Comparison of ENCODE assay signal across 8 cellular contexts in the genomic region with DNA sequence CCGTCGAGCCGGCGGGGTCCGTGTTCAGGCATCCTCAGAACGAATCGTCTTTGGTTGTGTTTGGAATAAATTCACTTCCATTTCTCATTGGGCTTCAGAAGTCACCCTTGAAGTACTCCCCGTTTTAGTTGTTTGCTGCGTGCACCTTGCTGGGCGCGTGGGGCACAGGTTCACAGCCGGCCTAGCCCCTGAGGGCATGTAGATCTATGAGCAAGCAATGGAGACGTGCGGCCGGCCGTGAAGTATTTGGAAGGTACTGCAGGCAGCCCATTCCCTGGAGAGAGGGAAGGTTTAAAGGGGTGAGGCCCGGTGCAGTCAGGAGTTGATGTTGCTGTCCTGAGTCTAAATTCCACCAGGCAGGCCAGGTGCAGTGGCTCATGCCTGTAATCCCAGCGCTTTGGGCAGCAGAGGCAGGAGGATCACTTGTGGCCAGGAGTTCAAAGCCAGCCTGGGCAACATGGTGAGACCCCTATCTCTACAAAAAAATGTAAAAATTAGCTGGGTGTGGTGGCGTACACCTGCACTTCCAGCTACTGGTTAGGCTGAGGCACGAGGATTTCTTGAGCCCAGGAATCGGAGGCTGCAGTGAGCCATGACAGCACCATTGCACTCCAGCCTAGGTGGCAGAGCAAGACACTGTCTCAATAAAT. TPM values are rescaled to one million over a fixed set of nuclear protein-coding genes. Genes with fewer than 3 reads are reported as not detected.
A peak's percentile ranks its signal among the peaks of the same experiment; 100 is the strongest.
DNase-seq lines count a peak whose midpoint lies in the region; ATAC-seq, FAIRE-seq and TF ChIP-seq lines count a peak whose summit lies in the region.

No MANE protein-coding gene starts in this region.

- no peak for TF ChIP-seq RAD21 in HCT116 (IDR thresholded peaks at IDR 0.05; ENCODE audit: low read depth)

- TF ChIP-seq POLR2A in HCT116 (IDR thresholded peaks at IDR 0.05; ENCODE audit: borderline replicate concordance, extremely low read depth, insufficient read depth, insufficient read length) = no peak

- intact Hi-C loops in HCT116 (cut with micrococcal nuclease) = no loop called here
- intact Hi-C loops in pancreas (cut with DNase I) = no loop called here

- no peak for FAIRE-seq in pancreas (lab: Jason Lieb, UNC)

- peak overlapping the region; percentile 80 for H3K9ac ChIP-seq in HCT116 (ENCODE audit: low read length)

- H3K27ac ChIP-seq in AG04450 (ENCODE audit: low read depth, low read length) = no peak overlapping the region
- peak overlapping the region; percentile 79 for H3K27ac ChIP-seq in HCT116 (ENCODE audit: low read depth, low read length)
- peak overlapping the region in 1 of 4 donors; percentile 33 for H3K27ac ChIP-seq in pancreas

- TF ChIP-seq CTCF in AG04450 (IDR thresholded peaks at IDR 0.05; ENCODE audit: low read depth, low read length) = no peak
- no peak for TF ChIP-seq CTCF in HCT116 (IDR thresholded peaks at IDR 0.05 in 2 of 3, conservative IDR thresholded peaks at IDR 0.05 in 1 of 3; ENCODE audit: borderline replicate concordance in 1 of 3, insufficient read depth in 1 of 3, low read depth in 2 of 3, low read length in 2 of 3)
- no peak for TF ChIP-seq CTCF in fibroblast of mammary gland (conservative IDR thresholded peaks at IDR 0.05; ENCODE audit: control insufficient read depth, insufficient read depth, low read depth, low read length)
- no peak for TF ChIP-seq CTCF in pancreas (IDR thresholded peaks at IDR 0.05)
- no peak for TF ChIP-seq CTCF in omental fat pad (IDR thresholded peaks at IDR 0.05)

- BruUV-seq in HCT116 (replicated peaks; lab: Mats Ljungman, UMichigan) = no TSS peak

- H4K20me1 ChIP-seq in HCT116 (ENCODE audit: insufficient read depth) = peaks cover 3% of the 10 kb centered on the region; the same call in 1 of the 2 replicates

- RAD21 ChIA-PET in HCT116 (lab: Charles Lee; ENCODE audit: low non-redundant PET in 1 of 2, low total read pairs in 2 of 2, uncharacterized antibody in 2 of 2, unreplicated experiment in 2 of 2) = interaction anchor here in 1 of 2 experiments (0.6 kb wide), 1 partner anchor 43 kb away, joined by 3 read pairs; no protein-coding TSS in a partner anchor

- DNase-seq in AG04450 (ENCODE audit: low read depth, low spot score) = no peak
- DNase-seq in HCT116 (ENCODE audit: low read depth, low spot score) = no peak
- DNase-seq in activated CD4-positive, alpha-beta T cell treated with anti-CD3 and anti-CD28 coated beads, Interleukin-2, amount 50 U/mL, for 1 hour = peak; percentile 23
- DNase-seq in fibroblast of mammary gland (ENCODE audit: low read depth) = no peak
- DNase-seq in pancreas = peak in 1 of 6 donors; percentile 48
- DNase-seq in omental fat pad (ENCODE audit: low spot score) = no peak
- DNase-seq in activated gamma-delta T cell treated with Interleukin-2 at 50 U/mL for 16 hours = no peak

- H3K4me1 ChIP-seq in HCT116 (ENCODE audit: control insufficient read depth in 1 of 2, insufficient read depth in 2 of 2, low read length in 2 of 2) (peaks cover 10 to 22% of the 10 kb centered on the region in 2 experiments; a peak in 3 of 4 replicates), pancreas (peaks cover 0 to 13% (median 13%) of the 10 kb centered on the region in 3 donors)

- peaks cover 22% of the 10 kb centered on the region for H3K27me3 ChIP-seq in AG04450 (ENCODE audit: control insufficient read depth, insufficient read depth, low read length)
- H3K27me3 ChIP-seq in HCT116 (ENCODE audit: insufficient read depth, low read length) = peaks cover 20% of the 10 kb centered on the region; the same call in 1 of the 2 replicates
- no peaks in the 10 kb centered on the region for H3K27me3 ChIP-seq in pancreas

- H3K9me3 ChIP-seq in AG04450 (ENCODE audit: control insufficient read depth, insufficient read depth, low read length) = no peaks in the 10 kb centered on the region
- no peaks in the 10 kb centered on the region for H3K9me3 ChIP-seq in HCT116 (ENCODE audit: control insufficient read depth in 1 of 2, insufficient read depth in 1 of 2, low read depth in 1 of 2, low read length in 2 of 2)
- no peaks in the 10 kb centered on the region for H3K9me3 ChIP-seq in pancreas

- H3K79me2 ChIP-seq in HCT116 (ENCODE audit: insufficient read depth, low read length) = peaks cover 54% of the 10 kb centered on the region

- peak overlapping the region; percentile 94 for H3K4me2 ChIP-seq in HCT116 (ENCODE audit: low read length)

- POLR2A ChIA-PET in AG04450 (lab: Yijun Ruan, JAX) (interaction anchor here (0.8 kb wide), 1 partner anchor 123 kb away, joined by 3 read pairs; the partner anchor contains the start of gene ZNF778), HCT116 (lab: Charles Lee) (interaction anchor here (1.4 kb wide), 2 partner anchors 41 to 469 kb away, joined by 3 to 7 read pairs; no protein-coding TSS in a partner anchor)

- H3K36me3 ChIP-seq in HCT116 (ENCODE audit: control insufficient read depth in 1 of 2, insufficient read depth in 2 of 2, low read length in 2 of 2) (peaks cover 0 to 6% of the 10 kb centered on the region in 2 experiments; a peak in 1 of 4 replicates), pancreas (no peaks in the 10 kb centered on the region)

- no peak overlapping the region for H2AFZ ChIP-seq in HCT116 (ENCODE audit: low read depth, low read length, poor library complexity, severe bottlenecking)

- H3K4me3 ChIP-seq in AG04450 (ENCODE audit: low read depth, low read length) = peak overlapping the region; percentile 79
- H3K4me3 ChIP-seq in HCT116 (replicated peaks in 1 of 2; ENCODE audit: low read depth in 1 of 2, low read length in 2 of 2) = peak overlapping the region; percentile 83 to 96
- H3K4me3 ChIP-seq in fibroblast of mammary gland (ENCODE audit: control insufficient read depth, low read depth, low read length) = peak overlapping the region; percentile 73
- peak overlapping the region; percentile 74 to 90 (median 82) for H3K4me3 ChIP-seq in pancreas

- CTCF ChIA-PET in AG04450 (lab: Charles Lee) = interaction anchor here (0.6 to 1.8 kb wide), 2 partner anchors 73 to 237 kb away, joined by 4 to 7 read pairs; no protein-coding TSS in a partner anchor
- CTCF ChIA-PET in HCT116 (lab: Charles Lee) = interaction anchor here (1.3 kb wide), 1 partner anchor 153 kb away, joined by 3 read pairs; no protein-coding TSS in a partner anchor

- ATAC-seq in HCT116 (peak; percentile 54), pancreas (peak in 1 of 4 donors; percentile 4), GM21717 (IDR thresholded peaks at IDR 0.05; ENCODE audit: unreplicated experiment) (no peak), omental fat pad (ENCODE audit: low FRiP score) (no peak)

- no peaks in the 10 kb centered on the region for H3K9me2 ChIP-seq in HCT116 (ENCODE audit: insufficient read depth)

- WGBS in pancreas, 2 donors = 10 to 12% methylated on average over 21 of the region's 21 CpGs

TF ChIP-seq in HCT116, 20 proteins besides CTCF, POLR2A, EP300 and RAD21:
- TF ChIP-seq ZFX (IDR thresholded peaks at IDR 0.05) = no peak
- no peak for TF ChIP-seq SP1 (IDR thresholded peaks at IDR 0.05; ENCODE audit: low read depth)
- no peak for TF ChIP-seq EGR1 (IDR thresholded peaks at IDR 0.05; ENCODE audit: low read depth)
- no peak for TF ChIP-seq TCF7L2 (IDR thresholded peaks at IDR 0.05; ENCODE audit: borderline replicate concordance, extremely low read depth, insufficient read depth, insufficient read length)
- TF ChIP-seq CEBPB (IDR thresholded peaks at IDR 0.05; ENCODE audit: low read depth) = no peak
- TF ChIP-seq FOSL1 (IDR thresholded peaks at IDR 0.05; ENCODE audit: low read depth) = no peak
TF ChIP-seq in HCT116: peak in this region for 0.

RNA-seq across cellular contexts. Expression of gene ACSF3, which starts 0.7 kb away (rescaled TPM):
- polyA plus RNA-seq in AG04450 (2011; rRNA removed) = 11.0 and 11.2 TPM in 2 replicates
- polyA minus RNA-seq in AG04450 (2011; rRNA and poly(A)+ RNA removed) = 17.5 and 26.8 TPM in 2 replicates
- 74.5 TPM for total RNA-seq in HCT116 (2021; ENCODE audit: unreplicated experiment)
- 44.7 and 47.1 TPM in 2 replicates for polyA plus RNA-seq in HCT116 (2012)
- total RNA-seq in pancreas = 10 to 100 TPM; 17.3 to 26.6 (median 18.9) TPM
- polyA plus RNA-seq in pancreas = 10 to 100 TPM; 32.6 to 36.9 TPM
- total RNA-seq in omental fat pad = 10 to 100 TPM; 17.6 to 27.6 (median 21.6) TPM
